In genomic region chr2:184030978-184031377, GRCh38 we compare ENCODE assay signal across 17 cellular contexts.
"Had no signal": no experiment of that assay in that cellular context is flagged by ENCODE, and none has a peak within 500 bp of the region (broad histone marks: within the 10 kb centered on the region; RNA-seq: fewer than 3 reads in every experiment).

No MANE protein-coding gene starts in this region.

- H3K9me3 Mint-ChIP-seq: activated CD8-positive, alpha-beta T cell treated with anti-CD3 and anti-CD28 coated beads for 36 hours; activated naive CD8-positive, alpha-beta T cell treated with anti-CD3 and anti-CD28 coated beads, Interleukin-2, amount 10 ng/mL, durations not matched to agents 7 days and 5 days; activated T-helper 2 cell treated with anti-CD3 and anti-CD28 coated beads, Interferon-gamma antibody, Interleukin-2, Interleukin-4, amounts not matched to agents 10 μg/mL and 5 μg/mL and 100 μg/mL, durations not matched to agents 14 hours and 24 hours and 36 hours had no signal

- H3K4me1 Mint-ChIP-seq: activated naive CD8-positive, alpha-beta T cell treated with anti-CD3 and anti-CD28 coated beads, Interleukin-2, amount 10 ng/mL, durations not matched to agents 7 days and 5 days; naive thymus-derived CD8-positive, alpha-beta T cell had no signal

- DNase-seq: activated CD4-positive, alpha-beta T cell treated with anti-CD3 and anti-CD28 coated beads for 48 hours; activated CD4-positive, CD25-positive, alpha-beta regulatory T cell; activated CD8-positive, alpha-beta T cell treated with anti-CD3 and anti-CD28 coated beads for 36 hours; activated naive CD4-positive, alpha-beta T cell treated with Interleukin-2 at 50 U/mL for 16 hours; activated naive CD8-positive, alpha-beta T cell treated with anti-CD3 and anti-CD28 coated beads, Interleukin-2, amount 10 ng/mL, durations not matched to agents 7 days and 5 days; activated T-cell treated with anti-CD3 and anti-CD28 coated beads, Interleukin-2, amount 50 U/mL, for 24 hours; amygdala; caudate nucleus; effector memory CD8-positive, alpha-beta T cell; naive thymus-derived CD8-positive, alpha-beta T cell; posterior cingulate gyrus; stimulated activated CD4-positive, alpha-beta T cell treated with anti-CD3 and anti-CD28 coated beads, Interleukin-12 subunit alpha, Interleukin-12 subunit beta, amount 100 ng/mL, for 4 hours; stimulated activated CD4-positive, alpha-beta T cell treated with anti-CD3 and anti-CD28 coated beads, Interleukin-1b, Interleukin-23, amount 100 ng/mL, for 48 hours; stimulated activated CD8-positive, alpha-beta memory T cell treated with anti-CD3 and anti-CD28 coated beads, Interleukin-4, amount 100 ng/mL, for 48 hours; stimulated activated naive CD4-positive, alpha-beta T cell; thyroid gland had no signal

- H3K27me3 Mint-ChIP-seq: activated CD8-positive, alpha-beta T cell treated with anti-CD3 and anti-CD28 coated beads for 36 hours; activated naive CD8-positive, alpha-beta T cell treated with anti-CD3 and anti-CD28 coated beads, Interleukin-2, amount 10 ng/mL, durations not matched to agents 7 days and 5 days; activated T-cell treated with anti-CD3 and anti-CD28 coated beads, Interleukin-2, amount 50 U/mL, for 24 hours; effector memory CD8-positive, alpha-beta T cell; naive thymus-derived CD8-positive, alpha-beta T cell had no signal

- H3K27ac Mint-ChIP-seq: activated CD8-positive, alpha-beta T cell treated with anti-CD3 and anti-CD28 coated beads for 36 hours; activated naive CD8-positive, alpha-beta T cell treated with anti-CD3 and anti-CD28 coated beads, Interleukin-2, amount 10 ng/mL, durations not matched to agents 7 days and 5 days; activated T-cell treated with anti-CD3 and anti-CD28 coated beads, Interleukin-2, amount 50 U/mL, for 24 hours; activated T-helper 2 cell treated with anti-CD3 and anti-CD28 coated beads, Interferon-gamma antibody, Interleukin-2, Interleukin-4, amounts not matched to agents 10 μg/mL and 5 μg/mL and 100 μg/mL, durations not matched to agents 14 hours and 24 hours and 36 hours; effector memory CD8-positive, alpha-beta T cell had no signal

- H3K4me3 Mint-ChIP-seq: activated CD8-positive, alpha-beta T cell treated with anti-CD3 and anti-CD28 coated beads for 36 hours; activated naive CD8-positive, alpha-beta T cell treated with anti-CD3 and anti-CD28 coated beads, Interleukin-2, amount 10 ng/mL, durations not matched to agents 7 days and 5 days; activated T-cell treated with anti-CD3 and anti-CD28 coated beads, Interleukin-2, amount 50 U/mL, for 24 hours; effector memory CD8-positive, alpha-beta T cell; naive thymus-derived CD8-positive, alpha-beta T cell had no signal

- H3K36me3 Mint-ChIP-seq: activated naive CD8-positive, alpha-beta T cell treated with anti-CD3 and anti-CD28 coated beads, Interleukin-2, amount 10 ng/mL, durations not matched to agents 7 days and 5 days; naive thymus-derived CD8-positive, alpha-beta T cell had no signal

- ATAC-seq: activated CD8-positive, alpha-beta T cell treated with anti-CD3 and anti-CD28 coated beads for 36 hours; effector memory CD8-positive, alpha-beta T cell; naive thymus-derived CD8-positive, alpha-beta T cell had no signal
